In genomic region chr1:156676450-156676819, GRCh38 we compare ENCODE assay signal across 12 cellular contexts. TPM values are rescaled to one million over a fixed set of nuclear protein-coding genes. Genes with fewer than 3 reads are reported as not detected.
A peak's percentile ranks its signal among the peaks of the same experiment; 100 is the strongest.
DNase-seq lines count a peak whose midpoint lies in the region; ATAC-seq, FAIRE-seq and TF ChIP-seq lines count a peak whose summit lies in the region.
"Had no signal": no experiment of that assay in that cellular context is flagged by ENCODE, and none has a peak within 500 bp of the region (broad histone marks: within the 10 kb centered on the region; RNA-seq: fewer than 3 reads in every experiment).

No MANE protein-coding gene starts in this region.

- no peak for FAIRE-seq in GM19239 (lab: Jason Lieb, UNC)

- H2AFZ ChIP-seq in GM23338: no peak overlapping the region

- H3F3A ChIP-seq in GM23338 (replicated peaks; ENCODE audit: low read depth): peaks cover 12% of the 10 kb centered on the region; the same call in 1 of the 2 replicates

- POLR2A ChIA-PET in activated CD4-positive, alpha-beta memory T cell treated with anti-CD3 and anti-CD28 coated beads, Interleukin-2, amount 10 ng/mL, durations not matched to agents 7 days and 5 days (lab: Charles Lee): interaction anchor here (0.6 to 2.1 kb wide), 3 partner anchors 13 to 33 kb away, joined by 3 to 5 read pairs (median 3); no protein-coding TSS in a partner anchor

- ATAC-seq in GM23338: peak; percentile 0; the same call in 2 of the 3 replicates

- H3K9me3 ChIP-seq in iPS-20b (ENCODE audit: insufficient read depth, low read depth, low read length) (no peaks in the 10 kb centered on the region), skeletal muscle satellite cell (replicated peaks; ENCODE audit: low read length) (no peaks in the 10 kb centered on the region)

- no peak for TF ChIP-seq CTCF in GM23338 (conservative IDR thresholded peaks at IDR 0.05; ENCODE audit: low read depth in 2 of 2)
- no peak for TF ChIP-seq CTCF in cardiac fibroblast (IDR thresholded peaks at IDR 0.05; ENCODE audit: low read depth, low read length)

- H3K9ac ChIP-seq in iPS-20b (ENCODE audit: low read depth, low read length) (peak overlapping the region; percentile 90), skeletal muscle satellite cell (ENCODE audit: low read depth, low read length) (peak overlapping the region; percentile 85)

- peak overlapping the region; percentile 97 for H3K4me2 ChIP-seq in GM23338
- H3K4me2 ChIP-seq in skeletal muscle satellite cell (ENCODE audit: low read length): peak overlapping the region; percentile 84

- H3K27ac ChIP-seq in GM23338 (ENCODE audit: low read depth) (no peak overlapping the region), iPS-20b (ENCODE audit: low read length) (no peak overlapping the region)

- peaks cover 47% of the 10 kb centered on the region for H3K79me2 ChIP-seq in GM23338 (replicated peaks; ENCODE audit: insufficient read depth)

- H3K4me1 ChIP-seq in GM23338 (ENCODE audit: insufficient read depth): peaks cover 39% of the 10 kb centered on the region
- peaks cover 31% of the 10 kb centered on the region for H3K4me1 ChIP-seq in iPS-20b (ENCODE audit: insufficient read depth, low read length)
- peaks cover 34% of the 10 kb centered on the region for H3K4me1 ChIP-seq in skeletal muscle satellite cell (ENCODE audit: control insufficient read depth, insufficient read depth, low read length)

- peaks cover 36% of the 10 kb centered on the region for H3K27me3 Mint-ChIP-seq in GM23338 (ENCODE audit: insufficient read depth, low read depth, poor library complexity)
- H3K27me3 Mint-ChIP-seq in activated CD4-positive, alpha-beta memory T cell treated with anti-CD3 and anti-CD28 coated beads, Interleukin-2, amount 10 ng/mL, durations not matched to agents 7 days and 5 days: peaks cover 82% of the 10 kb centered on the region

- peaks cover 9% of the 10 kb centered on the region for H3K9me3 Mint-ChIP-seq in GM23338
- H3K9me3 Mint-ChIP-seq in activated CD4-positive, alpha-beta memory T cell treated with anti-CD3 and anti-CD28 coated beads, Interleukin-2, amount 10 ng/mL, durations not matched to agents 7 days and 5 days: no peaks in the 10 kb centered on the region
- H3K9me3 Mint-ChIP-seq: T-helper 1 cell treated with Interleukin-12 subunit alpha and Interleukin-12 subunit beta and Interleukin-4 antibody, amounts not matched to agents 30 μg/mL and 1 μg/mL, for 36 hours had no signal

- DNase-seq in GM23338 (ENCODE audit: low spot score): no peak
- no peak for DNase-seq in cardiac fibroblast (ENCODE audit: low read depth in 2 of 2)
- DNase-seq in GM19239 (ENCODE audit: insufficient read length, low spot score): no peak
- no peak for DNase-seq in activated CD4-positive, alpha-beta T cell treated with anti-CD3 and anti-CD28 coated beads for 48 hours
- no peak for DNase-seq in activated CD4-positive, alpha-beta memory T cell treated with anti-CD3 and anti-CD28 coated beads, Interleukin-2, amount 10 ng/mL, durations not matched to agents 7 days and 5 days
- no peak for DNase-seq in hippocampal formation (lab: John Stamatoyannopoulos, UW)
- DNase-seq: activated effector memory CD4-positive, alpha-beta T cell treated with Interleukin-2 at 50 U/mL for 16 hours; NCI-H2171 treated with DMSO at 0.1 percent for 48 hours; stimulated activated CD4-positive, alpha-beta T cell treated with anti-CD3 and anti-CD28 coated beads, Interleukin-12 subunit alpha, Interleukin-12 subunit beta, amount 100 ng/mL, for 4 hours had no signal

- peaks cover 14% of the 10 kb centered on the region for H3K36me3 ChIP-seq in GM23338 (ENCODE audit: insufficient read depth)
- peaks cover 33% of the 10 kb centered on the region for H3K36me3 ChIP-seq in iPS-20b (ENCODE audit: insufficient read depth, low read depth, low read length)
- peaks cover 8% of the 10 kb centered on the region for H3K36me3 ChIP-seq in skeletal muscle satellite cell (ENCODE audit: insufficient read depth, low read length)

- peak overlapping the region; percentile 78 for H3K4me3 ChIP-seq in GM23338
- peak overlapping the region; percentile 30 to 58 for H3K4me3 ChIP-seq in cardiac fibroblast (replicated peaks in 1 of 2; ENCODE audit: low read depth in 2 of 2, low read length in 2 of 2)
- H3K4me3 ChIP-seq in iPS-20b (ENCODE audit: low read length): peak overlapping the region; percentile 84
- peak overlapping the region; percentile 71 for H3K4me3 ChIP-seq in skeletal muscle satellite cell (ENCODE audit: low read length)

- no peaks in the 10 kb centered on the region; the same call in 1 of the 2 replicates for H4K20me1 ChIP-seq in GM23338 (replicated peaks; ENCODE audit: insufficient read depth)

- CTCF ChIA-PET in activated CD4-positive, alpha-beta memory T cell treated with anti-CD3 and anti-CD28 coated beads, Interleukin-2, amount 10 ng/mL, durations not matched to agents 7 days and 5 days (lab: Charles Lee): interaction anchor here (0.9 to 10.7 kb wide), 10 partner anchors 8 to 85 kb away, joined by 3 to 139 read pairs (median 10); partner anchors contain the start of genes CRABP2, ISG20L2 and METTL25B

- peaks cover 59% of the 10 kb centered on the region for H3K4me1 Mint-ChIP-seq in GM23338
- H3K4me1 Mint-ChIP-seq in activated CD4-positive, alpha-beta memory T cell treated with anti-CD3 and anti-CD28 coated beads, Interleukin-2, amount 10 ng/mL, durations not matched to agents 7 days and 5 days: peaks cover 14% of the 10 kb centered on the region

- peaks cover 8% of the 10 kb centered on the region for H3K9me2 ChIP-seq in GM23338 (ENCODE audit: insufficient read depth)

- peak overlapping the region; percentile 78 for H3K4me3 Mint-ChIP-seq in GM23338
- no peak overlapping the region for H3K4me3 Mint-ChIP-seq in activated CD4-positive, alpha-beta memory T cell treated with anti-CD3 and anti-CD28 coated beads, Interleukin-2, amount 10 ng/mL, durations not matched to agents 7 days and 5 days
- H3K4me3 Mint-ChIP-seq: T-helper 1 cell treated with Interleukin-12 subunit alpha and Interleukin-12 subunit beta and Interleukin-4 antibody, amounts not matched to agents 30 μg/mL and 1 μg/mL, for 36 hours had no signal

- peaks cover 42% of the 10 kb centered on the region for H3K36me3 Mint-ChIP-seq in GM23338 (ENCODE audit: low read depth)
- no peaks in the 10 kb centered on the region for H3K36me3 Mint-ChIP-seq in activated CD4-positive, alpha-beta memory T cell treated with anti-CD3 and anti-CD28 coated beads, Interleukin-2, amount 10 ng/mL, durations not matched to agents 7 days and 5 days (ENCODE audit: low read depth)

- H3K27me3 ChIP-seq in GM23338 (ENCODE audit: insufficient read depth) (peaks cover 23% of the 10 kb centered on the region), iPS-20b (ENCODE audit: insufficient read depth, low read length) (peaks cover 29% of the 10 kb centered on the region), skeletal muscle satellite cell (ENCODE audit: control insufficient read depth, insufficient read depth, low read length) (peaks cover 28% of the 10 kb centered on the region)

- H3K27ac Mint-ChIP-seq in GM23338: no peak overlapping the region
- H3K27ac Mint-ChIP-seq in activated CD4-positive, alpha-beta memory T cell treated with anti-CD3 and anti-CD28 coated beads, Interleukin-2, amount 10 ng/mL, durations not matched to agents 7 days and 5 days: no peak overlapping the region
- H3K27ac Mint-ChIP-seq: T-helper 1 cell treated with Interleukin-12 subunit alpha and Interleukin-12 subunit beta and Interleukin-4 antibody, amounts not matched to agents 30 μg/mL and 1 μg/mL, for 36 hours had no signal

TF ChIP-seq in GM23338, 12 proteins besides CTCF, POLR2A, EP300 and RAD21 (continues in another document):
- TF ChIP-seq POLR2AphosphoS5 (IDR thresholded peaks at IDR 0.05; ENCODE audit: low read depth): no peak
- no peak for TF ChIP-seq ZNF331 (CRISPR knock-in tag; IDR thresholded peaks at IDR 0.05; ENCODE audit: low read depth)
- no peak for TF ChIP-seq STAT1 (IDR thresholded peaks at IDR 0.05; ENCODE audit: unreplicated experiment)

RNA-seq across cellular contexts. Expression of gene NES, which starts 0.8 kb away (rescaled TPM):
- total RNA-seq in GM23338 (2014; rRNA removed; shearing (Covaris generic)): 85.3 and 95.9 TPM in 2 replicates
- polyA plus RNA-seq in GM23338 (2016; fragmentation: Nextera tagmentation; extraction: Ambion mirVana): 25.0 and 27.5 TPM in 2 replicates
- total RNA-seq in skeletal muscle satellite cell (2012; rRNA removed): 10.6 and 46.1 TPM in 2 replicates
- not detected for total RNA-seq in activated CD4-positive, alpha-beta memory T cell treated with anti-CD3 and anti-CD28 coated beads, Interleukin-2, amount 10 ng/mL, durations not matched to agents 7 days and 5 days

RNA-seq across cellular contexts. Expression of gene CRABP2, which starts 28.9 kb away (rescaled TPM):
- 35.1 and 45.9 TPM in 2 replicates for total RNA-seq in GM23338 (2014; rRNA removed; shearing (Covaris generic))
- 137 and 138 TPM in 2 replicates for polyA plus RNA-seq in GM23338 (2016; fragmentation: Nextera tagmentation; extraction: Ambion mirVana)
- 12.4 and 20.3 TPM in 2 replicates for total RNA-seq in skeletal muscle satellite cell (2012; rRNA removed)
- total RNA-seq in activated CD4-positive, alpha-beta memory T cell treated with anti-CD3 and anti-CD28 coated beads, Interleukin-2, amount 10 ng/mL, durations not matched to agents 7 days and 5 days: 1 to 10 TPM in 1 of 2 experiments, under 1 TPM in 1; 0.58 to 1.2 TPM

RNA-seq across cellular contexts. Expression of gene BCAN, which starts 34.5 kb away (rescaled TPM):
- 5.5 and 8.0 TPM in 2 replicates for total RNA-seq in GM23338 (2014; rRNA removed; shearing (Covaris generic))
- 2.3 and 3.6 TPM in 2 replicates for polyA plus RNA-seq in GM23338 (2016; fragmentation: Nextera tagmentation; extraction: Ambion mirVana)
- not detected in 2 replicates for total RNA-seq in skeletal muscle satellite cell (2012; rRNA removed)
- total RNA-seq in activated CD4-positive, alpha-beta memory T cell treated with anti-CD3 and anti-CD28 coated beads, Interleukin-2, amount 10 ng/mL, durations not matched to agents 7 days and 5 days: not detected

RNA-seq across cellular contexts. Expression of gene METTL25B, which starts 51.8 kb away (rescaled TPM):
- total RNA-seq in GM23338 (2014; rRNA removed; shearing (Covaris generic)): 12.9 and 18.3 TPM in 2 replicates
- polyA plus RNA-seq in GM23338 (2016; fragmentation: Nextera tagmentation; extraction: Ambion mirVana): 18.1 and 21.1 TPM in 2 replicates
- total RNA-seq in skeletal muscle satellite cell (2012; rRNA removed): 5.7 and 7.1 TPM in 2 replicates
- 10 to 100 TPM; 40.3 to 44.3 TPM for total RNA-seq in activated CD4-positive, alpha-beta memory T cell treated with anti-CD3 and anti-CD28 coated beads, Interleukin-2, amount 10 ng/mL, durations not matched to agents 7 days and 5 days

RNA-seq across cellular contexts. Expression of gene ISG20L2, which starts 52.1 kb away (rescaled TPM):
- 34.9 and 50.9 TPM in 2 replicates for total RNA-seq in GM23338 (2014; rRNA removed; shearing (Covaris generic))
- polyA plus RNA-seq in GM23338 (2016; fragmentation: Nextera tagmentation; extraction: Ambion mirVana): 22.2 and 23.1 TPM in 2 replicates
- 22.1 and 27.4 TPM in 2 replicates for total RNA-seq in skeletal muscle satellite cell (2012; rRNA removed)
- total RNA-seq in activated CD4-positive, alpha-beta memory T cell treated with anti-CD3 and anti-CD28 coated beads, Interleukin-2, amount 10 ng/mL, durations not matched to agents 7 days and 5 days: 10 to 100 TPM; 42.0 to 43.3 TPM

Comparison
In these comparisons a context has a peak if more than half of its experiments do, and no peak if none do; other contexts are left out.
1. RNA of gene NES, which starts 0.8 kb away (total RNA-seq): 85.3 to 95.9 TPM in GM23338; not detected in activated CD4-positive, alpha-beta memory T cell treated with anti-CD3 and anti-CD28 coated beads, Interleukin-2, amount 10 ng/mL, durations not matched to agents 7 days and 5 days; every median in the first group is over 10 times any median in the second.
2. RNA of gene CRABP2, which starts 28.9 kb away (total RNA-seq): 35.1 to 45.9 TPM in GM23338; 0.58 to 1.2 TPM in activated CD4-positive, alpha-beta memory T cell treated with anti-CD3 and anti-CD28 coated beads, Interleukin-2, amount 10 ng/mL, durations not matched to agents 7 days and 5 days; every median in the first group is over 10 times any median in the second.
3. Peak in every context shown above with its lines, with median percentiles within 50 percentile points of each other: H3K4me3 ChIP-seq.